ENCODE assay signal across 7 cellular contexts in genomic region chr18:70288851-70289328, GRCh38. TPM values are rescaled to one million over a fixed set of nuclear protein-coding genes. Genes with fewer than 3 reads are reported as not detected.
A peak's percentile ranks its signal among the peaks of the same experiment; 100 is the strongest.
DNase-seq lines count a peak whose midpoint lies in the region; ATAC-seq and TF ChIP-seq lines count a peak whose summit lies in the region.

A gene with protein sequence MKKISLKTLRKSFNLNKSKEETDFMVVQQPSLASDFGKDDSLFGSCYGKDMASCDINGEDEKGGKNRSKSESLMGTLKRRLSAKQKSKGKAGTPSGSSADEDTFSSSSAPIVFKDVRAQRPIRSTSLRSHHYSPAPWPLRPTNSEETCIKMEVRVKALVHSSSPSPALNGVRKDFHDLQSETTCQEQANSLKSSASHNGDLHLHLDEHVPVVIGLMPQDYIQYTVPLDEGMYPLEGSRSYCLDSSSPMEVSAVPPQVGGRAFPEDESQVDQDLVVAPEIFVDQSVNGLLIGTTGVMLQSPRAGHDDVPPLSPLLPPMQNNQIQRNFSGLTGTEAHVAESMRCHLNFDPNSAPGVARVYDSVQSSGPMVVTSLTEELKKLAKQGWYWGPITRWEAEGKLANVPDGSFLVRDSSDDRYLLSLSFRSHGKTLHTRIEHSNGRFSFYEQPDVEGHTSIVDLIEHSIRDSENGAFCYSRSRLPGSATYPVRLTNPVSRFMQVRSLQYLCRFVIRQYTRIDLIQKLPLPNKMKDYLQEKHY (plus strand): TSS chr18:70289045. CDS start chr18:70324669, 35,624 bp downstream.

- peak; percentile 69 for ATAC-seq in GM19463 (IDR thresholded peaks at IDR 0.05; ENCODE audit: unreplicated experiment)
- peak; percentile 59 for ATAC-seq in HG03469 (IDR thresholded peaks at IDR 0.05; ENCODE audit: unreplicated experiment)
- ATAC-seq in RWPE2 (ENCODE audit: low read depth) = peak; percentile 52

- H3K27ac ChIP-seq in RWPE2 (ENCODE audit: poor library complexity, severe bottlenecking) = peak within 1 kb of the TSS; percentile 69

- DNase-seq in GF-D8 (lab: John Stamatoyannopoulos, UW) = peak; percentile 43
- DNase-seq in RWPE2 (ENCODE audit: low spot score) = no peak
- peak; percentile 59 to 78 for DNase-seq in cardiac fibroblast (ENCODE audit: low read depth in 2 of 2)
- peak; percentile 73 for DNase-seq in iPS-NIHi7 (ENCODE audit: extremely low spot score)

- H3K36me3 ChIP-seq in RWPE2 (ENCODE audit: low read depth) = peaks cover 14% of the 10 kb centered on the region
- no peaks in the 10 kb centered on the region for H3K36me3 ChIP-seq in skeletal muscle satellite cell (ENCODE audit: insufficient read depth, low read length)

- H3K4me2 ChIP-seq in skeletal muscle satellite cell (ENCODE audit: low read length) = peak within 1 kb of the TSS; percentile 90

- H3K4me1 ChIP-seq in RWPE2 (ENCODE audit: insufficient read depth, poor library complexity, severe bottlenecking) (peaks cover 22% of the 10 kb centered on the region), skeletal muscle satellite cell (ENCODE audit: control insufficient read depth, insufficient read depth, low read length) (peaks cover 27% of the 10 kb centered on the region)

- H3K4me3 ChIP-seq in RWPE2 (ENCODE audit: severe bottlenecking) (peak within 1 kb of the TSS; percentile 71), cardiac fibroblast (replicated peaks in 1 of 2; ENCODE audit: low read depth in 2 of 2, low read length in 2 of 2) (peak within 1 kb of the TSS; percentile 63 to 80), skeletal muscle satellite cell (ENCODE audit: low read length) (peak within 1 kb of the TSS; percentile 96)

- H3K9me3 ChIP-seq in RWPE2 (ENCODE audit: severe bottlenecking) (no peaks in the 10 kb centered on the region), skeletal muscle satellite cell (replicated peaks; ENCODE audit: low read length) (no peaks in the 10 kb centered on the region)

- H3K9ac ChIP-seq in skeletal muscle satellite cell (ENCODE audit: low read depth, low read length) = peak within 1 kb of the TSS; percentile 96

- TF ChIP-seq CTCF in RWPE2 (IDR thresholded peaks at IDR 0.05; ENCODE audit: poor library complexity, severe bottlenecking) = peak; percentile 7
- no peak for TF ChIP-seq CTCF in cardiac fibroblast (IDR thresholded peaks at IDR 0.05; ENCODE audit: low read depth, low read length)

- H3K27me3 ChIP-seq in RWPE2 (ENCODE audit: insufficient read depth, poor library complexity, severe bottlenecking) = no peaks in the 10 kb centered on the region
- no peaks in the 10 kb centered on the region for H3K27me3 ChIP-seq in skeletal muscle satellite cell (ENCODE audit: control insufficient read depth, insufficient read depth, low read length)

RNA-seq across cellular contexts. Expression of the gene that starts here (rescaled TPM):
- 26.6 and 33.2 TPM in 2 replicates for total RNA-seq in skeletal muscle satellite cell (2012; rRNA removed)
